8 cellular contexts compared by ENCODE assay signal in genomic region chr10:100653957-100654834, GRCh38.
DNase-seq lines count a peak whose midpoint lies in the region; ATAC-seq and TF ChIP-seq lines count a peak whose summit lies in the region.

No MANE protein-coding gene starts in this region.

- H3K9me2 ChIP-seq in MM.1S (replicated peaks; ENCODE audit: insufficient read depth, low read length), result no peaks in the 10 kb centered on the region

- whole genome bisulfite sequencing in suprapubic skin, result 2% methylated on average over 64 of the region's 64 CpGs

- no peaks in the 10 kb centered on the region for H3K79me2 ChIP-seq in MM.1S (ENCODE audit: low read length)

- no peaks in the 10 kb centered on the region for H3K4me1 ChIP-seq in cardiac muscle cell (ENCODE audit: low read depth)
- H3K4me1 ChIP-seq in iPS-20b (ENCODE audit: insufficient read depth, low read length), result peaks cover 3% of the 10 kb centered on the region; the same call in 1 of the 2 replicates
- peaks cover 35% of the 10 kb centered on the region for H3K4me1 ChIP-seq in suprapubic skin
- no peaks in the 10 kb centered on the region for H3K4me1 ChIP-seq in MM.1S (ENCODE audit: low read length)

- no peak overlapping the region for H3K4me2 ChIP-seq in MM.1S (ENCODE audit: low read depth, low read length)

- H3K36me3 ChIP-seq in cardiac muscle cell, result no peaks in the 10 kb centered on the region
- H3K36me3 ChIP-seq in iPS-20b (ENCODE audit: insufficient read depth, low read depth, low read length), result no peaks in the 10 kb centered on the region
- H3K36me3 ChIP-seq in suprapubic skin, result no peaks in the 10 kb centered on the region
- no peaks in the 10 kb centered on the region for H3K36me3 ChIP-seq in MM.1S (replicated peaks; ENCODE audit: insufficient read depth, low read length)

- no peaks in the 10 kb centered on the region for H3F3A ChIP-seq in MM.1S (ENCODE audit: insufficient read depth, low read length)

- no peaks in the 10 kb centered on the region for H3K9me3 ChIP-seq in cardiac muscle cell (ENCODE audit: low read depth)
- H3K9me3 ChIP-seq in iPS-20b (ENCODE audit: insufficient read depth, low read depth, low read length), result no peaks in the 10 kb centered on the region
- H3K9me3 ChIP-seq in suprapubic skin, result no peaks in the 10 kb centered on the region
- no peaks in the 10 kb centered on the region for H3K9me3 ChIP-seq in MM.1S (replicated peaks; ENCODE audit: insufficient read depth, low read length)

- no peak overlapping the region for H2AFZ ChIP-seq in MM.1S (ENCODE audit: low read length)

- TF ChIP-seq POLR2A in suprapubic skin (IDR thresholded peaks at IDR 0.05), result no peak
- no peak for TF ChIP-seq POLR2A in erythroblast (IDR thresholded peaks at IDR 0.05; ENCODE audit: low read length)

- no peak for TF ChIP-seq CTCF in cardiac muscle cell (IDR thresholded peaks at IDR 0.05; ENCODE audit: low read depth, low read length)
- TF ChIP-seq CTCF in suprapubic skin (IDR thresholded peaks at IDR 0.05), result no peak
- no peak for TF ChIP-seq CTCF in MM.1S (IDR thresholded peaks at IDR 0.05; ENCODE audit: low read length)

- H3K4me3 ChIP-seq in cardiac muscle cell, result peak overlapping the region; percentile 21
- H3K4me3 ChIP-seq in iPS-20b (ENCODE audit: low read length), result peak overlapping the region; percentile 67
- peak overlapping the region; percentile 30 for H3K4me3 ChIP-seq in suprapubic skin
- no peak overlapping the region for H3K4me3 ChIP-seq in MM.1S (ENCODE audit: low read length)

- peak; percentile 48 to 73 for DNase-seq in cardiac muscle cell (ENCODE audit: low read depth in 1 of 2, low spot score in 1 of 2)
- DNase-seq in Right ventricle myocardium superior, result no peak
- peak; percentile 71 for DNase-seq in activated CD8-positive, alpha-beta memory T cell treated with anti-CD3 and anti-CD28 coated beads for 24 hours
- DNase-seq in suprapubic skin (ENCODE audit: low spot score in 2 of 2), result no peak
- no peak for DNase-seq in erythroblast (lab: John Stamatoyannopoulos, UW)
- DNase-seq in MM.1S, result no peak

- no peak overlapping the region for H3K9ac ChIP-seq in iPS-20b (ENCODE audit: low read depth, low read length)
- no peak overlapping the region for H3K9ac ChIP-seq in MM.1S (ENCODE audit: low read length)

- no peak overlapping the region for H3K27ac ChIP-seq in cardiac muscle cell
- no peak overlapping the region for H3K27ac ChIP-seq in iPS-20b (ENCODE audit: low read length)
- H3K27ac ChIP-seq in suprapubic skin, result no peak overlapping the region
- H3K27ac ChIP-seq in MM.1S (ENCODE audit: low read length), result no peak overlapping the region

- TF ChIP-seq EP300 in suprapubic skin (IDR thresholded peaks at IDR 0.05), result no peak

- ATAC-seq in Right ventricle myocardium superior (ENCODE audit: poor library complexity), result no peak
- no peak for ATAC-seq in GM18873 (IDR thresholded peaks at IDR 0.05; ENCODE audit: low FRiP score, unreplicated experiment)

- intact Hi-C loops in Right ventricle myocardium superior (cut with DNase I), result no loop called here

- H3K27me3 ChIP-seq in cardiac muscle cell (peaks cover 73% of the 10 kb centered on the region), iPS-20b (ENCODE audit: insufficient read depth, low read length) (peaks cover 85% of the 10 kb centered on the region), suprapubic skin (peaks cover 90% of the 10 kb centered on the region), MM.1S (replicated peaks; ENCODE audit: insufficient read depth, low read length) (peaks cover 77% of the 10 kb centered on the region)

- no peaks in the 10 kb centered on the region for H4K20me1 ChIP-seq in MM.1S (ENCODE audit: insufficient read depth, low read length)

Comparison
In these comparisons a context has a peak if more than half of its experiments do, and no peak if none do; other contexts are left out.
1. DNase-seq: peak in cardiac muscle cell (2 of 2) and activated CD8-positive, alpha-beta memory T cell treated with anti-CD3 and anti-CD28 coated beads for 24 hours (single experiment); none in Right ventricle myocardium superior (single experiment), suprapubic skin (0 of 2), erythroblast (0 of 2) and MM.1S (single experiment).